22 cellular contexts compared by ENCODE assay signal in the genomic region with DNA sequence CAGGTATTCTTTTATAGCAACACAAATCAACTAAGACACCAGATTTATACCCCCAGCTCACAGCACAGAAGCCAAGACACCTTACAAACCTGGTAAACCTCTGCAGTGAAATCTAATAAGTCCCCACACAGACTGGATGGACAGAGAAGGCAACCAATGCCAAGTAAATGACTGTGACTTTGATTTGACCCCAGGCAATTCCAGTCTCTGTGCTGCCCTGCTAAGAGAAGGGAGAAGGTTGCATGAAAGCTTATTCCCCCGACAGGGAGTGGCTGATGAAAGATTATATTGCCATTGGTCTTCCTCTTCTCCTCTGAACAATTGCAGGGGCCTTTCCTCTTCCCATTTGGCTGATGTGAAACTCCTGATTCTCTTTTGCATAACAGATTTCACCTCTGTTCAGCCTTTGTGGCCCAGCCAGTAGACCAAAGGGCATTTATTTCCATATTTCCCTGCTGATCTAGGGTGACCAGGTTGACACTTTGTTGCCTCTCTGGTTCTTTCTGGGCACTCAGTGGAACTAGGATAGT.
"Had no signal": no experiment of that assay in that cellular context is flagged by ENCODE, and none has a peak within 500 bp of the region (broad histone marks: within the 10 kb centered on the region; RNA-seq: fewer than 3 reads in every experiment).

No MANE protein-coding gene starts in this region.

- H3K27me3 ChIP-seq: breast epithelium had no signal

- H3K9ac ChIP-seq: SK-N-SH had no signal

- H3K4me3 Mint-ChIP-seq: activated CD4-positive, alpha-beta T cell treated with anti-CD3 and anti-CD28 coated beads for 36 hours; activated CD8-positive, alpha-beta T cell treated with anti-CD3 and anti-CD28 coated beads, Interleukin-2, amount 10 ng/mL, durations not matched to agents 7 days and 5 days; activated naive CD4-positive, alpha-beta T cell treated with anti-CD3 and anti-CD28 coated beads, Interleukin-2, amount 50 U/mL, for 24 hours; central memory CD8-positive, alpha-beta T cell had no signal

- H3K9me3 ChIP-seq: breast epithelium, SJCRH30, SK-N-SH had no signal

- ATAC-seq: activated CD4-positive, alpha-beta T cell treated with anti-CD3 and anti-CD28 coated beads for 36 hours; activated CD8-positive, alpha-beta T cell treated with anti-CD3 and anti-CD28 coated beads, Interleukin-2, amount 10 ng/mL, durations not matched to agents 7 days and 5 days; K562 had no signal

- H3K4me1 Mint-ChIP-seq: activated CD4-positive, alpha-beta T cell treated with anti-CD3 and anti-CD28 coated beads for 36 hours; activated naive CD4-positive, alpha-beta T cell treated with anti-CD3 and anti-CD28 coated beads, Interleukin-2, amount 50 U/mL, for 24 hours had no signal

- H3K9me3 Mint-ChIP-seq: activated naive CD4-positive, alpha-beta T cell treated with anti-CD3 and anti-CD28 coated beads, Interleukin-2, amount 50 U/mL, for 24 hours; central memory CD8-positive, alpha-beta T cell had no signal

- H3K4me1 ChIP-seq: breast epithelium, SJCRH30 had no signal

- DNase-seq: activated CD4-positive, alpha-beta T cell treated with anti-CD3 and anti-CD28 coated beads for 36 hours; activated CD8-positive, alpha-beta memory T cell treated with anti-CD3 and anti-CD28 coated beads, Interleukin-2, amount 50 U/mL, for 48 hours; activated CD8-positive, alpha-beta T cell treated with anti-CD3 and anti-CD28 coated beads, Interleukin-2, amount 10 ng/mL, durations not matched to agents 7 days and 5 days; activated T-cell treated with anti-CD3 and anti-CD28 coated beads, Interleukin-2, amount 50 U/mL, for 1 hour; aorta; Karpas-422; MM.1S; NCI-H1105 treated with DMSO at 0.1 percent for 48 hours; NCI-H1436 treated with DMSO at 0.1 percent for 48 hours; NCI-H187; NCI-H2081 treated with DMSO at 0.1 percent for 48 hours; NCI-H446; NCI-H524; NCI-H774; SJCRH30; SK-N-SH; T-helper 1 cell; WERI-Rb-1 had no signal

- H3K27ac ChIP-seq: SJCRH30, WERI-Rb-1 had no signal

- H3K36me3 Mint-ChIP-seq: activated naive CD4-positive, alpha-beta T cell treated with anti-CD3 and anti-CD28 coated beads, Interleukin-2, amount 50 U/mL, for 24 hours had no signal

- H3K4me2 ChIP-seq: SK-N-SH had no signal

- H3K27me3 Mint-ChIP-seq: central memory CD8-positive, alpha-beta T cell had no signal

- H3K36me3 ChIP-seq: breast epithelium, SJCRH30, WERI-Rb-1 had no signal

- H3K4me3 ChIP-seq: breast epithelium, K562, SJCRH30 had no signal

- H3K27ac Mint-ChIP-seq: activated CD4-positive, alpha-beta T cell treated with anti-CD3 and anti-CD28 coated beads for 36 hours; activated CD8-positive, alpha-beta T cell treated with anti-CD3 and anti-CD28 coated beads, Interleukin-2, amount 10 ng/mL, durations not matched to agents 7 days and 5 days; activated naive CD4-positive, alpha-beta T cell treated with anti-CD3 and anti-CD28 coated beads, Interleukin-2, amount 50 U/mL, for 24 hours had no signal
